Comparison of ENCODE assay signal across 33 cellular contexts in genomic region chr6:87668006-87668405, GRCh38.
"Had no signal": no experiment of that assay in that cellular context is flagged by ENCODE, and none has a peak within 500 bp of the region (broad histone marks: within the 10 kb centered on the region; RNA-seq: fewer than 3 reads in every experiment).

No MANE protein-coding gene starts in this region.

- H3K9me3 ChIP-seq: adrenal gland, body of pancreas, esophagus squamous epithelium, gastroesophageal sphincter had no signal

- H3K9me3 Mint-ChIP-seq: activated B cell treated with CpG ODN at 0.5 μM for 24 hours; activated CD8-positive, alpha-beta T cell treated with anti-CD3 and anti-CD28 coated beads for 36 hours; activated naive CD4-positive, alpha-beta T cell treated with anti-CD3 and anti-CD28 coated beads for 36 hours; activated naive CD4-positive, alpha-beta T cell treated with anti-CD3 and anti-CD28 coated beads, Interleukin-2, amount 50 U/mL, for 24 hours; activated naive CD8-positive, alpha-beta T cell treated with anti-CD3 and anti-CD28 coated beads for 36 hours; activated naive CD8-positive, alpha-beta T cell treated with anti-CD3 and anti-CD28 coated beads, Interleukin-2, amount 50 U/mL, for 24 hours; activated T-cell treated with anti-CD3 and anti-CD28 coated beads, Interleukin-2, amount 50 U/mL, for 4 hours; activated T-helper 17 cell treated with anti-CD3 and anti-CD28 coated beads, Interleukin-2, amount 50 U/mL, for 72 hours; effector memory CD8-positive, alpha-beta T cell; T-helper 2 cell treated with Interferon-gamma antibody and Interleukin-4, amounts not matched to agents 5 μg/mL and 100 μg/mL, for 36 hours had no signal

- H3K27ac Mint-ChIP-seq: activated B cell treated with CpG ODN at 0.5 μM for 24 hours; activated CD8-positive, alpha-beta T cell treated with anti-CD3 and anti-CD28 coated beads for 36 hours; activated naive CD4-positive, alpha-beta T cell treated with anti-CD3 and anti-CD28 coated beads for 36 hours; activated naive CD4-positive, alpha-beta T cell treated with anti-CD3 and anti-CD28 coated beads, Interleukin-2, amount 50 U/mL, for 24 hours; activated naive CD8-positive, alpha-beta T cell treated with anti-CD3 and anti-CD28 coated beads for 36 hours; activated naive CD8-positive, alpha-beta T cell treated with anti-CD3 and anti-CD28 coated beads, Interleukin-2, amount 50 U/mL, for 24 hours; activated T-helper 17 cell treated with anti-CD3 and anti-CD28 coated beads, Interleukin-2, amount 50 U/mL, for 72 hours; effector memory CD8-positive, alpha-beta T cell; T-helper 17 cell; T-helper 2 cell treated with Interferon-gamma antibody and Interleukin-4, amounts not matched to agents 5 μg/mL and 100 μg/mL, for 36 hours had no signal

- H3K27me3 Mint-ChIP-seq: activated B cell treated with CpG ODN at 0.5 μM for 24 hours; activated CD8-positive, alpha-beta T cell treated with anti-CD3 and anti-CD28 coated beads for 36 hours; activated naive CD4-positive, alpha-beta T cell treated with anti-CD3 and anti-CD28 coated beads, Interleukin-2, amount 50 U/mL, for 24 hours; activated naive CD8-positive, alpha-beta T cell treated with anti-CD3 and anti-CD28 coated beads for 36 hours; activated naive CD8-positive, alpha-beta T cell treated with anti-CD3 and anti-CD28 coated beads, Interleukin-2, amount 50 U/mL, for 24 hours; activated T-helper 17 cell treated with anti-CD3 and anti-CD28 coated beads, Interleukin-2, amount 50 U/mL, for 72 hours; effector memory CD8-positive, alpha-beta T cell; T-helper 17 cell had no signal

- H3K27me3 ChIP-seq: adrenal gland, body of pancreas, esophagus squamous epithelium, gastroesophageal sphincter had no signal

- DNase-seq: activated B cell treated with CpG ODN at 0.5 μM for 24 hours; activated CD4-positive, alpha-beta T cell treated with anti-CD3 and anti-CD28 coated beads for 48 hours; activated CD4-positive, alpha-beta T cell treated with anti-CD3 and anti-CD28 coated beads, Interleukin-2, amount 50 U/mL, for 1 hour; activated CD4-positive, alpha-beta T cell treated with anti-CD3 and anti-CD28 coated beads, Interleukin-2, amount 50 U/mL, for 48 hours; activated CD8-positive, alpha-beta memory T cell treated with anti-CD3 and anti-CD28 coated beads for 24 hours; activated CD8-positive, alpha-beta T cell treated with anti-CD3 and anti-CD28 coated beads for 36 hours; activated effector memory CD4-positive, alpha-beta T cell treated with Interleukin-2 at 50 U/mL for 16 hours; activated gamma-delta T cell treated with Interleukin-2 at 50 U/mL for 16 hours; activated naive CD4-positive, alpha-beta T cell treated with anti-CD3 and anti-CD28 coated beads for 36 hours; activated naive CD8-positive, alpha-beta T cell treated with anti-CD3 and anti-CD28 coated beads for 36 hours; activated naive CD8-positive, alpha-beta T cell treated with anti-CD3 and anti-CD28 coated beads, Interleukin-2, amount 50 U/mL, for 24 hours; activated T-cell treated with anti-CD3 and anti-CD28 coated beads, Interleukin-2, amount 50 U/mL, for 4 hours; adrenal gland; amygdala; aorta; body of pancreas; caudate nucleus; cortex of kidney; dermis blood vessel endothelial cell; effector CD4-positive, alpha-beta T cell; effector memory CD8-positive, alpha-beta T cell; esophagus squamous epithelium; foreskin melanocyte; T-helper 1 cell; T-helper 17 cell; T1000; WERI-Rb-1 had no signal

- H3K27ac ChIP-seq: adrenal gland, body of pancreas, epithelial cell of prostate, esophagus squamous epithelium, gastroesophageal sphincter, WERI-Rb-1 had no signal

- H3K4me1 ChIP-seq: esophagus squamous epithelium had no signal

- ATAC-seq: activated CD4-positive, CD25-positive, alpha-beta regulatory T cell treated with anti-CD3 and anti-CD28 coated beads, Interleukin-2, amount 50 U/mL, for 24 hours; activated CD8-positive, alpha-beta T cell treated with anti-CD3 and anti-CD28 coated beads for 36 hours; activated naive CD8-positive, alpha-beta T cell treated with anti-CD3 and anti-CD28 coated beads, Interleukin-2, amount 50 U/mL, for 24 hours; activated T-cell treated with anti-CD3 and anti-CD28 coated beads, Interleukin-2, amount 50 U/mL, for 4 hours; activated T-helper 17 cell treated with anti-CD3 and anti-CD28 coated beads, Interleukin-2, amount 50 U/mL, for 72 hours; body of pancreas; effector memory CD8-positive, alpha-beta T cell; gastroesophageal sphincter; T-helper 17 cell had no signal

- H3K4me3 ChIP-seq: adrenal gland, body of pancreas, esophagus squamous epithelium, gastroesophageal sphincter had no signal

- H3K4me3 Mint-ChIP-seq: activated B cell treated with CpG ODN at 0.5 μM for 24 hours; activated CD8-positive, alpha-beta T cell treated with anti-CD3 and anti-CD28 coated beads for 36 hours; activated naive CD4-positive, alpha-beta T cell treated with anti-CD3 and anti-CD28 coated beads for 36 hours; activated naive CD4-positive, alpha-beta T cell treated with anti-CD3 and anti-CD28 coated beads, Interleukin-2, amount 50 U/mL, for 24 hours; activated naive CD8-positive, alpha-beta T cell treated with anti-CD3 and anti-CD28 coated beads for 36 hours; activated naive CD8-positive, alpha-beta T cell treated with anti-CD3 and anti-CD28 coated beads, Interleukin-2, amount 50 U/mL, for 24 hours; activated T-cell treated with anti-CD3 and anti-CD28 coated beads, Interleukin-2, amount 50 U/mL, for 4 hours; activated T-helper 17 cell treated with anti-CD3 and anti-CD28 coated beads, Interleukin-2, amount 50 U/mL, for 72 hours; effector memory CD8-positive, alpha-beta T cell; T-helper 17 cell; T-helper 2 cell treated with Interferon-gamma antibody and Interleukin-4, amounts not matched to agents 5 μg/mL and 100 μg/mL, for 36 hours had no signal
